24 cellular contexts compared by ENCODE assay signal in genomic region chr2:25598332-25598731, GRCh38.
"Had no signal": no experiment of that assay in that cellular context is flagged by ENCODE, and none has a peak within 500 bp of the region (broad histone marks: within the 10 kb centered on the region; RNA-seq: fewer than 3 reads in every experiment).

No MANE protein-coding gene starts in this region.

- H3K27me3 ChIP-seq: brain microvascular endothelial cell, heart left ventricle, neural progenitor cell had no signal

- H3K4me1 Mint-ChIP-seq: neural progenitor cell had no signal

- H3K36me3 ChIP-seq: brain microvascular endothelial cell, heart left ventricle, left ventricle myocardium inferior, neural progenitor cell, thoracic aorta had no signal

- H3K9ac ChIP-seq: neural progenitor cell had no signal

- H3K27ac ChIP-seq: brain microvascular endothelial cell, coronary artery, left ventricle myocardium inferior, neural progenitor cell, thoracic aorta, VCaP had no signal

- H3K27me3 Mint-ChIP-seq: activated naive CD8-positive, alpha-beta T cell treated with anti-CD3 and anti-CD28 coated beads, Interleukin-2, amount 50 U/mL, for 24 hours; naive thymus-derived CD8-positive, alpha-beta T cell; stimulated activated memory B cell treated with anti-CD40 and anti-IgM and Interleukin-4, amounts not matched to agents 10 μg/mL and 1 μg/mL and 100 μg/mL, for 72 hours; type B pancreatic cell had no signal

- H3K4me2 ChIP-seq: neural progenitor cell had no signal

- H2AFZ ChIP-seq: neural progenitor cell had no signal

- ATAC-seq: activated naive CD8-positive, alpha-beta T cell treated with anti-CD3 and anti-CD28 coated beads, Interleukin-2, amount 50 U/mL, for 24 hours; activated T-cell treated with anti-CD3 and anti-CD28 coated beads, Interleukin-2, amount 50 U/mL, for 4 hours; naive thymus-derived CD8-positive, alpha-beta T cell; sciatic nerve; stimulated activated memory B cell treated with anti-CD40 and anti-IgM and Interleukin-4, amounts not matched to agents 10 μg/mL and 1 μg/mL and 100 μg/mL, for 72 hours had no signal

- DNase-seq: activated CD4-positive, alpha-beta T cell treated with anti-CD3 and anti-CD28 coated beads for 1 hour; activated CD8-positive, alpha-beta memory T cell treated with anti-CD3 and anti-CD28 coated beads for 24 hours; activated CD8-positive, alpha-beta memory T cell treated with anti-CD3 and anti-CD28 coated beads, Interleukin-2, amount 50 U/mL, for 4 hours; activated gamma-delta T cell; activated naive CD4-positive, alpha-beta T cell treated with anti-CD3 and anti-CD28 coated beads, Interleukin-2, amount 50 U/mL, for 16 hours; activated naive CD8-positive, alpha-beta T cell treated with anti-CD3 and anti-CD28 coated beads, Interleukin-2, amount 50 U/mL, for 24 hours; activated T-cell treated with anti-CD3 and anti-CD28 coated beads, Interleukin-2, amount 50 U/mL, for 4 hours; aorta; brain microvascular endothelial cell; heart left ventricle; left ventricle myocardium inferior; mammary epithelial cell; naive thymus-derived CD8-positive, alpha-beta T cell; small intestine; stimulated activated CD4-positive, alpha-beta T cell treated with anti-CD3 and anti-CD28 coated beads, Interleukin-2, amount 100 ng/mL, for 24 hours; SW 1271 had no signal

- H3K4me1 ChIP-seq: neural progenitor cell had no signal

- H3K27ac Mint-ChIP-seq: activated naive CD8-positive, alpha-beta T cell treated with anti-CD3 and anti-CD28 coated beads, Interleukin-2, amount 50 U/mL, for 24 hours; mesothelial cell of epicardium; naive thymus-derived CD8-positive, alpha-beta T cell; neural progenitor cell; stimulated activated memory B cell treated with anti-CD40 and anti-IgM and Interleukin-4, amounts not matched to agents 10 μg/mL and 1 μg/mL and 100 μg/mL, for 72 hours; type B pancreatic cell had no signal

- H3K9me3 Mint-ChIP-seq: activated naive CD8-positive, alpha-beta T cell treated with anti-CD3 and anti-CD28 coated beads, Interleukin-2, amount 50 U/mL, for 24 hours; activated T-cell treated with anti-CD3 and anti-CD28 coated beads, Interleukin-2, amount 50 U/mL, for 4 hours; naive thymus-derived CD8-positive, alpha-beta T cell; neural progenitor cell; stimulated activated memory B cell treated with anti-CD40 and anti-IgM and Interleukin-4, amounts not matched to agents 10 μg/mL and 1 μg/mL and 100 μg/mL, for 72 hours; type B pancreatic cell had no signal

- H3K9me3 ChIP-seq: heart left ventricle, left ventricle myocardium inferior, thoracic aorta had no signal

- H3K4me3 ChIP-seq: coronary artery, heart left ventricle, left ventricle myocardium inferior, neural progenitor cell, thoracic aorta had no signal

- H3K4me3 Mint-ChIP-seq: activated naive CD8-positive, alpha-beta T cell treated with anti-CD3 and anti-CD28 coated beads, Interleukin-2, amount 50 U/mL, for 24 hours; activated T-cell treated with anti-CD3 and anti-CD28 coated beads, Interleukin-2, amount 50 U/mL, for 4 hours; mesothelial cell of epicardium; naive thymus-derived CD8-positive, alpha-beta T cell; neural progenitor cell; stimulated activated memory B cell treated with anti-CD40 and anti-IgM and Interleukin-4, amounts not matched to agents 10 μg/mL and 1 μg/mL and 100 μg/mL, for 72 hours; type B pancreatic cell had no signal
